In genomic region chr14:73457935-73458218, GRCh38 we compare ENCODE assay signal across 8 cellular contexts. TPM values are rescaled to one million over a fixed set of nuclear protein-coding genes. Genes with fewer than 3 reads are reported as not detected.
A peak's percentile ranks its signal among the peaks of the same experiment; 100 is the strongest.
DNase-seq lines count a peak whose midpoint lies in the region; ATAC-seq and TF ChIP-seq lines count a peak whose summit lies in the region.

No MANE protein-coding gene starts in this region.

- H2AK5ac ChIP-seq in neuronal stem cell (ENCODE audit: low read depth, low read length), result peak overlapping the region; percentile 57

- H3K4me2 ChIP-seq in neuronal stem cell (ENCODE audit: insufficient read depth, low read length, poor library complexity, severe bottlenecking), result peak overlapping the region; percentile 87

- no peak for TF ChIP-seq CTCF in A673 (conservative IDR thresholded peaks at IDR 0.05; ENCODE audit: low read depth, low read length)

- peaks cover 2% of the 10 kb centered on the region for H3K79me1 ChIP-seq in neuronal stem cell (ENCODE audit: low read depth, low read length)

- H3K4ac ChIP-seq in neuronal stem cell (ENCODE audit: low read length), result no peak overlapping the region

- H3K4me1 ChIP-seq in A673 (ENCODE audit: insufficient read depth, low read length, poor library complexity, severe bottlenecking) (peaks cover 62% of the 10 kb centered on the region), neuronal stem cell (ENCODE audit: control insufficient read depth in 2 of 2, insufficient read depth in 1 of 2, low read depth in 1 of 2, low read length in 2 of 2) (peaks cover 0 to 4% of the 10 kb centered on the region in 2 donors)

- no peak for DNase-seq in A673 (ENCODE audit: low spot score)
- no peak for DNase-seq in SK-N-MC (ENCODE audit: low read depth, low spot score)
- no peak for DNase-seq in epithelial cell of prostate (ENCODE audit: low read depth, low spot score)
- DNase-seq in neuronal stem cell (ENCODE audit: low spot score), result no peak
- DNase-seq in NCI-H1694 treated with DMSO at 0.1 percent for 48 hours (lab: John Stamatoyannopoulos, UW), result no peak
- no peak for DNase-seq in NCI-H2107 (lab: John Stamatoyannopoulos, UW)

- H2AFZ ChIP-seq in neuronal stem cell (ENCODE audit: low read length), result peak overlapping the region; percentile 95

- H3K27me3 ChIP-seq in A673 (replicated peaks; ENCODE audit: insufficient read depth, low read depth, low read length, poor library complexity) (no peaks in the 10 kb centered on the region), neuronal stem cell (ENCODE audit: control insufficient read depth in 3 of 3, insufficient read depth in 3 of 3, low read depth in 1 of 3, low read length in 3 of 3) (no peaks in the 10 kb centered on the region)

- no peak overlapping the region for H4K8ac ChIP-seq in neuronal stem cell (ENCODE audit: low read depth, low read length)

- intact Hi-C loops in A673 (cut with micrococcal nuclease; ENCODE audit: unreplicated experiment), result no loop called here

- peak overlapping the region; percentile 86 for H3K9ac ChIP-seq in SK-N-MC (ENCODE audit: insufficient read length)
- peak overlapping the region; percentile 92 for H3K9ac ChIP-seq in neuronal stem cell (ENCODE audit: low read depth, low read length, poor library complexity)

- no peak overlapping the region for H3K14ac ChIP-seq in neuronal stem cell (ENCODE audit: low read length)

- POLR2A ChIA-PET in A673 (lab: Charles Lee; ENCODE audit: low non-redundant PET), result interaction anchor here (0.6 kb wide), 1 partner anchor 430 kb away, joined by 5 read pairs; no protein-coding TSS in a partner anchor

- peak overlapping the region; percentile 87 for H3K4me3 ChIP-seq in A673 (ENCODE audit: low read depth, low read length, poor library complexity, severe bottlenecking)
- H3K4me3 ChIP-seq in SK-N-MC, result peak overlapping the region; percentile 89
- H3K4me3 ChIP-seq in neuronal stem cell (ENCODE audit: low read length in 2 of 2), result peak overlapping the region; percentile 91 to 97

- peak; percentile 1 for ATAC-seq in GM19455 (IDR thresholded peaks at IDR 0.05; ENCODE audit: unreplicated experiment)
- ATAC-seq in GM19351 (IDR thresholded peaks at IDR 0.05; ENCODE audit: unreplicated experiment), result no peak

- peak overlapping the region; percentile 95 for H3K18ac ChIP-seq in neuronal stem cell (ENCODE audit: low read length)

- H3K27ac ChIP-seq in A673 (ENCODE audit: low read depth, low read length, poor library complexity, severe bottlenecking) (peak overlapping the region; percentile 84), SK-N-MC (no peak overlapping the region), epithelial cell of prostate (peak overlapping the region; percentile 67), neuronal stem cell (replicated peaks; ENCODE audit: low read length) (peak overlapping the region; percentile 80)

- no peaks in the 10 kb centered on the region for H3K36me3 ChIP-seq in A673 (ENCODE audit: insufficient read depth, low read length, poor library complexity, severe bottlenecking)
- H3K36me3 ChIP-seq in SK-N-MC (ENCODE audit: insufficient read depth, low read length), result no peaks in the 10 kb centered on the region
- H3K36me3 ChIP-seq in neuronal stem cell (replicated peaks in 1 of 2; ENCODE audit: control insufficient read depth in 2 of 2, insufficient read depth in 2 of 2, low read length in 2 of 2), result no peaks in the 10 kb centered on the region

- no peak overlapping the region for H2BK12ac ChIP-seq in neuronal stem cell (ENCODE audit: low read length)

- peak overlapping the region; percentile 56 for H2BK5ac ChIP-seq in neuronal stem cell (ENCODE audit: low read length)

- CTCF ChIA-PET in A673 (lab: Charles Lee), result interaction anchor here (1.1 kb wide), 1 partner anchor 14 kb away, joined by 4 read pairs; no protein-coding TSS in a partner anchor

- H3K23ac ChIP-seq in neuronal stem cell (ENCODE audit: low read depth, low read length, poor library complexity), result peak overlapping the region; percentile 70

- no peak overlapping the region for H4K91ac ChIP-seq in neuronal stem cell (ENCODE audit: low read depth, low read length, poor library complexity)

- H2BK120ac ChIP-seq in neuronal stem cell (ENCODE audit: low read depth, low read length), result peak overlapping the region; percentile 68

- WGBS in neuronal stem cell (ENCODE audit: extremely low coverage in 2 of 2, insufficient read length in 2 of 2, insufficient replicate concordance in 1 of 2), 2 donors, result no CpG with 5 or more reads among the region's 19 CpGs

- BruUV-seq in A673 (replicated peaks; lab: Mats Ljungman, UMichigan), result no TSS peak

- H3K9me3 ChIP-seq in A673 (ENCODE audit: low read depth, low read length, poor library complexity, severe bottlenecking) (no peaks in the 10 kb centered on the region), SK-N-MC (ENCODE audit: low read depth, low read length) (no peaks in the 10 kb centered on the region), neuronal stem cell (replicated peaks in 1 of 2; ENCODE audit: control insufficient read depth in 2 of 2, insufficient read depth in 1 of 2, low read depth in 1 of 2, low read length in 2 of 2) (no peaks in the 10 kb centered on the region)

- peak overlapping the region; percentile 69 for H2BK15ac ChIP-seq in neuronal stem cell (ENCODE audit: low read length)

RNA-seq across cellular contexts. Expression of gene NUMB, which starts 0.5 kb away (rescaled TPM):
- total RNA-seq in A673 (2021), result 46.3 and 59.8 TPM in 2 replicates
- polyA plus RNA-seq in neuronal stem cell (2013, experiment 1 of 2), result 48.3 TPM
- 51.9 TPM for polyA plus RNA-seq in neuronal stem cell (2013, experiment 2 of 2)

RNA-seq across cellular contexts. Expression of gene RIOX1, which starts 32.9 kb away (rescaled TPM):
- total RNA-seq in A673 (2021), result 27.8 and 29.3 TPM in 2 replicates
- 12.3 TPM for polyA plus RNA-seq in neuronal stem cell (2013, experiment 1 of 2)
- polyA plus RNA-seq in neuronal stem cell (2013, experiment 2 of 2), result 11.9 TPM
